ENCODE assay signal across 9 cellular contexts in the genomic region with DNA sequence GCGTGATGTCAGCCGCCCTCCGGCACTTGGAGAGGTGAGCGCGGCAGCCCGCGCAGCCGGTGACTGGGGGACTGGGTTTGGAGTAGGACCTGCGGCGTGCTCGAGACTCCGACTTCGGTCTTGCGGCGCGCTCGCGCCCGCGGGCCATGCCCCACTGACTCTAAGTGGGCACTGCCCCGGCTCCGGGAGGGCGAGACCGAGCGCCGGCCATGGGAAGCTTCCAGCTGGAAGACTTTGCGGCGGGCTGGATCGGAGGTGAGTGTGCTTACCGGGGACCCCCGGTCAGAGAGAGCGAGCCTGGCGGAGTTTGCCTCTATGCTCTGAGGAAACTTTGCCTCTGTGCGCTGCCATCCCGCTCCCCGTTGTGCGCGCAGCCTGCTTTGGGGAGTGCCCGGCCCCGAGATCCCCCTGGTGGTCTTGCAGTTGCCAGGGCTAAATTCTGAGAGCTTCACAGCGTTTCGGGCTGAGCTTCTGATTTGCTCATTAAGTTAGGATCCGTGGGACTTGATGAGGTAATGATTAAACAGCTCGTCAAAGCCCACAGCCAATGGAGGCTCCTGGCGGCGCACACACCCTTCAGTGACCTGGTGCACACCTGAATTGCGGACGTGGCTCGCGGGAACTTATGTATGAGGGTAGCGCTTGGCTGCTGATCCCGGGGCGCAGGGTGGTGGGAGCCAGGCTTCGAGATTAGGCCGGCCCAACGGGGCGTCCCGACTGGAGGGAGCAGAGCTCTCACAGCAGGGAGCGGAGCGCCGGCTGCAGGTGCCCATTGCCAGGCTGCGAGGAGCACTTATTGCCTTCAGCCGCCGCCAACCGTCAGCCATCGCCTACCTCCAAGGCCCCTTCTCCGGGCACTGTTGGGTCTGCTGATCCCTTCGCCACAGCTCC. TPM values are rescaled to one million over a fixed set of nuclear protein-coding genes. Genes with fewer than 3 reads are reported as not detected.
DNase-seq lines count a peak whose midpoint lies in the region; ATAC-seq, FAIRE-seq and TF ChIP-seq lines count a peak whose summit lies in the region.
"Had no signal": no experiment of that assay in that cellular context is flagged by ENCODE, and none has a peak within 500 bp of the region (broad histone marks: within the 10 kb centered on the region; RNA-seq: fewer than 3 reads in every experiment).

A gene with protein sequence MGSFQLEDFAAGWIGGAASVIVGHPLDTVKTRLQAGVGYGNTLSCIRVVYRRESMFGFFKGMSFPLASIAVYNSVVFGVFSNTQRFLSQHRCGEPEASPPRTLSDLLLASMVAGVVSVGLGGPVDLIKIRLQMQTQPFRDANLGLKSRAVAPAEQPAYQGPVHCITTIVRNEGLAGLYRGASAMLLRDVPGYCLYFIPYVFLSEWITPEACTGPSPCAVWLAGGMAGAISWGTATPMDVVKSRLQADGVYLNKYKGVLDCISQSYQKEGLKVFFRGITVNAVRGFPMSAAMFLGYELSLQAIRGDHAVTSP (plus strand): TSS at position 25 of the 891 bp plus-strand sequence. CDS start 185 bp downstream, at position 210.

- H3K36me3 ChIP-seq in BE2C = no peaks in the 10 kb centered on the region
- H3K36me3 ChIP-seq in skeletal muscle satellite cell (ENCODE audit: insufficient read depth, low read length) = no peaks in the 10 kb centered on the region
- no peaks in the 10 kb centered on the region for H3K36me3 ChIP-seq in SJCRH30

- no peak within 1 kb of the TSS for H3K9ac ChIP-seq in skeletal muscle satellite cell (ENCODE audit: low read depth, low read length)

- H3K4me3 ChIP-seq in BE2C (ENCODE audit: low read depth, low read length) (peak within 1 kb of the TSS; percentile 24; the same call in 1 of the 2 replicates), skeletal muscle satellite cell (ENCODE audit: low read length) (peak within 1 kb of the TSS; percentile 60), SJCRH30 (no peak within 1 kb of the TSS)

- peaks cover 2% of the 10 kb centered on the region for H3K4me1 Mint-ChIP-seq in activated naive CD8-positive, alpha-beta T cell treated with anti-CD3 and anti-CD28 coated beads, Interleukin-2, amount 50 U/mL, for 24 hours

- H3K4me1 ChIP-seq in BE2C = no peaks in the 10 kb centered on the region
- H3K4me1 ChIP-seq in skeletal muscle satellite cell (ENCODE audit: control insufficient read depth, insufficient read depth, low read length) = no peaks in the 10 kb centered on the region
- H3K4me1 ChIP-seq in SJCRH30 = peaks cover 3% of the 10 kb centered on the region; the same call in 1 of the 2 replicates

- no peak within 1 kb of the TSS for H3K4me3 Mint-ChIP-seq in activated naive CD8-positive, alpha-beta T cell treated with anti-CD3 and anti-CD28 coated beads, Interleukin-2, amount 50 U/mL, for 24 hours

- H3K9me3 ChIP-seq in BE2C (no peaks in the 10 kb centered on the region), skeletal muscle satellite cell (replicated peaks; ENCODE audit: low read length) (no peaks in the 10 kb centered on the region), SJCRH30 (replicated peaks) (no peaks in the 10 kb centered on the region)

- H3K27me3 ChIP-seq in BE2C (peaks cover 45% of the 10 kb centered on the region), skeletal muscle satellite cell (ENCODE audit: control insufficient read depth, insufficient read depth, low read length) (peaks cover 58% of the 10 kb centered on the region), SJCRH30 (peaks cover 9% of the 10 kb centered on the region; the same call in 1 of the 2 replicates)

- DNase-seq in BE2C (peak; percentile 72), GM19239 (ENCODE audit: insufficient read length, low spot score) (peak; percentile 55), NCI-H146 treated with DMSO at 0.1 percent for 48 hours (lab: John Stamatoyannopoulos, UW; ENCODE audit: unreplicated experiment) (peak; percentile 40), iPS DF 19.7 (ENCODE audit: low read depth, low spot score) (peak; percentile 74), SJCRH30 (no peak)
- peak; percentile 47 for DNase-seq in activated naive CD8-positive, alpha-beta T cell treated with anti-CD3 and anti-CD28 coated beads, Interleukin-2, amount 50 U/mL, for 24 hours

- no peak; the same call in 1 of the 2 replicates for TF ChIP-seq CTCF in BE2C (IDR thresholded peaks at IDR 0.05; ENCODE audit: low read depth, low read length)

- no peak within 1 kb of the TSS for H3K27ac Mint-ChIP-seq in activated naive CD8-positive, alpha-beta T cell treated with anti-CD3 and anti-CD28 coated beads, Interleukin-2, amount 50 U/mL, for 24 hours
- H3K27ac Mint-ChIP-seq: naive thymus-derived CD4-positive, alpha-beta T cell had no signal

- H3K27ac ChIP-seq in SJCRH30 = no peak within 1 kb of the TSS

- H3K9me3 Mint-ChIP-seq in activated naive CD8-positive, alpha-beta T cell treated with anti-CD3 and anti-CD28 coated beads, Interleukin-2, amount 50 U/mL, for 24 hours = peaks cover 14% of the 10 kb centered on the region

- peak within 1 kb of the TSS; percentile 80 for H3K4me2 ChIP-seq in skeletal muscle satellite cell (ENCODE audit: low read length)

- peak; percentile 70 for ATAC-seq in activated naive CD8-positive, alpha-beta T cell treated with anti-CD3 and anti-CD28 coated beads, Interleukin-2, amount 50 U/mL, for 24 hours
- no peak for ATAC-seq in HG03135 (IDR thresholded peaks at IDR 0.05; ENCODE audit: unreplicated experiment)
- ATAC-seq: naive thymus-derived CD4-positive, alpha-beta T cell had no signal

- H3K36me3 Mint-ChIP-seq in activated naive CD8-positive, alpha-beta T cell treated with anti-CD3 and anti-CD28 coated beads, Interleukin-2, amount 50 U/mL, for 24 hours (ENCODE audit: low read depth) = no peaks in the 10 kb centered on the region
- H3K36me3 Mint-ChIP-seq: naive thymus-derived CD4-positive, alpha-beta T cell had no signal

- FAIRE-seq in GM19239 (lab: Jason Lieb, UNC) = no peak

- peaks cover 57% of the 10 kb centered on the region for H3K27me3 Mint-ChIP-seq in activated naive CD8-positive, alpha-beta T cell treated with anti-CD3 and anti-CD28 coated beads, Interleukin-2, amount 50 U/mL, for 24 hours

RNA-seq across cellular contexts. Expression of the gene that starts here (rescaled TPM):
- not detected for polyA plus RNA-seq in BE2C (2012; ENCODE audit: insufficient read depth, insufficient read length, low read depth)
- total RNA-seq in skeletal muscle satellite cell (2012; rRNA removed) = not detected in 2 replicates
- total RNA-seq in SJCRH30 (2014; rRNA removed; shearing (Covaris generic)) = not detected in 2 replicates
- total RNA-seq: naive thymus-derived CD4-positive, alpha-beta T cell had no signal
- polyA plus RNA-seq: naive thymus-derived CD4-positive, alpha-beta T cell had no signal

Comparison
In these comparisons a context has a peak if more than half of its experiments do, and no peak if none do; other contexts are left out.
1. DNase-seq: peak in BE2C (single experiment), GM19239 (single experiment), NCI-H146 treated with DMSO at 0.1 percent for 48 hours (single experiment), activated naive CD8-positive, alpha-beta T cell treated with anti-CD3 and anti-CD28 coated beads, Interleukin-2, amount 50 U/mL, for 24 hours (single experiment) and iPS DF 19.7 (single experiment); none in SJCRH30 (0 of 2).